ENCODE assay signal across 1 cellular context in the genomic region with DNA sequence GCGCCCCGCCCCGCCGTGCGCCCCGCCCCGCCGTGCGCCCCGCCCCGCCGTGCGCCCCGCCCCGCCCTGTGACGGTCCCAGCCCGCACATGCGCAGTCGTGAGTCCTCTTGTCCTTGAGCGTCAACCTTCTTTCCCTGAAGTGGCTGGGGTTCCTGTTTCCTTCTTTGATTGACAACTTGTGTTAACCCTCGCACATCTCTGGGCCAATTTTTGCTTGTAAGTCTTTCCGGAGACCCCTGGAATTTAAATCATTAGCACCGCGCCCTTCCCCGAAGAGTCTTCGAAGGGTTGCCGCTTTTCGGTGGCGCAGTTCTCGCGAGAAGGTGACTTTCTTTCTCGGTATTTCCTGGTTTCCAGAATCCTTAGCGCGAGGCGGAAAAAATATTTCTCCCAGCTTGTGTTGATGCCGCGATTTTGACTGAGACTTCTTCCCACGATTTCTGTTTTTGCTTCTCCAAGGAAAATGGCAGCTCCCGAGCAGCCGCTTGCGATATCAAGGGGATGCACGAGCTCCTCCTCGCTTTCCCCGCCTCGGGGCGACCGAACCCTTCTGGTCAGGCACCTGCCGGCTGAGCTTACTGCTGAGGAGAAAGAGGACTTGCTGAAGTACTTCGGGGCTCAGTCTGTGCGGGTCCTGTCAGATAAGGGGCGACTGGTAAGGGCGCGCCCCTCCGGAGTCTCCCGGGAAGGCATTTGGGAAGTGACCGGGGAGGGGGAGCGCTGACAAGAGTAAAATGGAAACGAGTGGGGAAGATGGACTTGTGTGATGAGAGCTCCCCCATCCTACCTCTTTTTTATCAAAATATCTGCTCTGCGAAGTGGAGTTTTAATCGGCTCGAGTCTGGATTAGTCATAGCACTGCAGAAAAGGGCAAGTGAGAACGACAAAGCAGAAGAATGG.
A peak's percentile ranks its signal among the peaks of the same experiment; 100 is the strongest.
TF ChIP-seq lines count a peak whose summit lies in the region.

A gene with protein sequence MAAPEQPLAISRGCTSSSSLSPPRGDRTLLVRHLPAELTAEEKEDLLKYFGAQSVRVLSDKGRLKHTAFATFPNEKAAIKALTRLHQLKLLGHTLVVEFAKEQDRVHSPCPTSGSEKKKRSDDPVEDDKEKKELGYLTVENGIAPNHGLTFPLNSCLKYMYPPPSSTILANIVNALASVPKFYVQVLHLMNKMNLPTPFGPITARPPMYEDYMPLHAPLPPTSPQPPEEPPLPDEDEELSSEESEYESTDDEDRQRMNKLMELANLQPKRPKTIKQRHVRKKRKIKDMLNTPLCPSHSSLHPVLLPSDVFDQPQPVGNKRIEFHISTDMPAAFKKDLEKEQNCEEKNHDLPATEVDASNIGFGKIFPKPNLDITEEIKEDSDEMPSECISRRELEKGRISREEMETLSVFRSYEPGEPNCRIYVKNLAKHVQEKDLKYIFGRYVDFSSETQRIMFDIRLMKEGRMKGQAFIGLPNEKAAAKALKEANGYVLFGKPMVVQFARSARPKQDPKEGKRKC (plus strand): TSS at position 93 of the 901 bp plus-strand sequence. CDS start 372 bp downstream, at position 465.

TF ChIP-seq in A549, 52 proteins besides CTCF, POLR2A, EP300 and RAD21 (continued from another document):
- TF ChIP-seq, protein P1, sequence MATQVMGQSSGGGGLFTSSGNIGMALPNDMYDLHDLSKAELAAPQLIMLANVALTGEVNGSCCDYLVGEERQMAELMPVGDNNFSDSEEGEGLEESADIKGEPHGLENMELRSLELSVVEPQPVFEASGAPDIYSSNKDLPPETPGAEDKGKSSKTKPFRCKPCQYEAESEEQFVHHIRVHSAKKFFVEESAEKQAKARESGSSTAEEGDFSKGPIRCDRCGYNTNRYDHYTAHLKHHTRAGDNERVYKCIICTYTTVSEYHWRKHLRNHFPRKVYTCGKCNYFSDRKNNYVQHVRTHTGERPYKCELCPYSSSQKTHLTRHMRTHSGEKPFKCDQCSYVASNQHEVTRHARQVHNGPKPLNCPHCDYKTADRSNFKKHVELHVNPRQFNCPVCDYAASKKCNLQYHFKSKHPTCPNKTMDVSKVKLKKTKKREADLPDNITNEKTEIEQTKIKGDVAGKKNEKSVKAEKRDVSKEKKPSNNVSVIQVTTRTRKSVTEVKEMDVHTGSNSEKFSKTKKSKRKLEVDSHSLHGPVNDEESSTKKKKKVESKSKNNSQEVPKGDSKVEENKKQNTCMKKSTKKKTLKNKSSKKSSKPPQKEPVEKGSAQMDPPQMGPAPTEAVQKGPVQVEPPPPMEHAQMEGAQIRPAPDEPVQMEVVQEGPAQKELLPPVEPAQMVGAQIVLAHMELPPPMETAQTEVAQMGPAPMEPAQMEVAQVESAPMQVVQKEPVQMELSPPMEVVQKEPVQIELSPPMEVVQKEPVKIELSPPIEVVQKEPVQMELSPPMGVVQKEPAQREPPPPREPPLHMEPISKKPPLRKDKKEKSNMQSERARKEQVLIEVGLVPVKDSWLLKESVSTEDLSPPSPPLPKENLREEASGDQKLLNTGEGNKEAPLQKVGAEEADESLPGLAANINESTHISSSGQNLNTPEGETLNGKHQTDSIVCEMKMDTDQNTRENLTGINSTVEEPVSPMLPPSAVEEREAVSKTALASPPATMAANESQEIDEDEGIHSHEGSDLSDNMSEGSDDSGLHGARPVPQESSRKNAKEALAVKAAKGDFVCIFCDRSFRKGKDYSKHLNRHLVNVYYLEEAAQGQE (IDR thresholded peaks at IDR 0.05) = peak; percentile 96
- TF ChIP-seq EHMT2 (IDR thresholded peaks at IDR 0.05; ENCODE audit: low read depth) (no peak), EHF (CRISPR knock-in tag; IDR thresholded peaks at IDR 0.05) (no peak), ZFP36 (IDR thresholded peaks at IDR 0.05; ENCODE audit: borderline replicate concordance, partially characterized antibody) (no peak), HOXB5 (CRISPR knock-in tag; IDR thresholded peaks at IDR 0.05) (no peak), BHLHE40 (IDR thresholded peaks at IDR 0.05; ENCODE audit: low read depth, low read length) (no peak), FOSL2 (IDR thresholded peaks at IDR 0.05) (no peak), FOSL2 (CRISPR knock-in tag; IDR thresholded peaks at IDR 0.05) (no peak), TP53 (CRISPR knock-in tag; IDR thresholded peaks at IDR 0.05) (no peak), ZNF302 (CRISPR knock-in tag; IDR thresholded peaks at IDR 0.05) (no peak), CEBPB (IDR thresholded peaks at IDR 0.05) (no peak), NFE2L2 (conservative IDR thresholded peaks at IDR 0.05; ENCODE audit: low read length) (no peak), PHF8 (IDR thresholded peaks at IDR 0.05; ENCODE audit: borderline replicate concordance, low read depth) (peak; percentile 36; the same call in 1 of the 2 replicates), JUN (IDR thresholded peaks at IDR 0.05) (peak in 1 of 2 experiments; percentile 54; a peak in 2 of 5 replicates), NR3C1 (IDR thresholded peaks at IDR 0.05) (no peak), HOXB13 (CRISPR knock-in tag; IDR thresholded peaks at IDR 0.05; ENCODE audit: low read depth) (no peak), HEYL (CRISPR knock-in tag; IDR thresholded peaks at IDR 0.05) (no peak), MAFK (IDR thresholded peaks at IDR 0.05; ENCODE audit: partially characterized antibody) (no peak), RFX5 (IDR thresholded peaks at IDR 0.05) (no peak), MYC (IDR thresholded peaks at IDR 0.05; ENCODE audit: borderline replicate concordance, low read length) (no peak)
- TF ChIP-seq, protein P2, sequence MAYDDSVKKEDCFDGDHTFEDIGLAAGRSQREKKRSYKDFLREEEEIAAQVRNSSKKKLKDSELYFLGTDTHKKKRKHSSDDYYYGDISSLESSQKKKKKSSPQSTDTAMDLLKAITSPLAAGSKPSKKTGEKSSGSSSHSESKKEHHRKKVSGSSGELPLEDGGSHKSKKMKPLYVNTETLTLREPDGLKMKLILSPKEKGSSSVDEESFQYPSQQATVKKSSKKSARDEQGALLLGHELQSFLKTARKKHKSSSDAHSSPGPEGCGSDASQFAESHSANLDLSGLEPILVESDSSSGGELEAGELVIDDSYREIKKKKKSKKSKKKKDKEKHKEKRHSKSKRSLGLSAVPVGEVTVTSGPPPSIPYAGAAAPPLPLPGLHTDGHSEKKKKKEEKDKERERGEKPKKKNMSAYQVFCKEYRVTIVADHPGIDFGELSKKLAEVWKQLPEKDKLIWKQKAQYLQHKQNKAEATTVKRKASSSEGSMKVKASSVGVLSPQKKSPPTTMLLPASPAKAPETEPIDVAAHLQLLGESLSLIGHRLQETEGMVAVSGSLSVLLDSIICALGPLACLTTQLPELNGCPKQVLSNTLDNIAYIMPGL (CRISPR knock-in tag; IDR thresholded peaks at IDR 0.05; ENCODE audit: borderline replicate concordance) = no peak
- TF ChIP-seq, protein P3, sequence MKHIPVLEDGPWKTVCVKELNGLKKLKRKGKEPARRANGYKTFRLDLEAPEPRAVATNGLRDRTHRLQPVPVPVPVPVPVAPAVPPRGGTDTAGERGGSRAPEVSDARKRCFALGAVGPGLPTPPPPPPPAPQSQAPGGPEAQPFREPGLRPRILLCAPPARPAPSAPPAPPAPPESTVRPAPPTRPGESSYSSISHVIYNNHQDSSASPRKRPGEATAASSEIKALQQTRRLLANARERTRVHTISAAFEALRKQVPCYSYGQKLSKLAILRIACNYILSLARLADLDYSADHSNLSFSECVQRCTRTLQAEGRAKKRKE (CRISPR knock-in tag; IDR thresholded peaks at IDR 0.05; ENCODE audit: low read depth) = no peak
- TF ChIP-seq, protein P4, sequence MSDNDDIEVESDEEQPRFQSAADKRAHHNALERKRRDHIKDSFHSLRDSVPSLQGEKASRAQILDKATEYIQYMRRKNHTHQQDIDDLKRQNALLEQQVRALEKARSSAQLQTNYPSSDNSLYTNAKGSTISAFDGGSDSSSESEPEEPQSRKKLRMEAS (IDR thresholded peaks at IDR 0.05) = peak; percentile 54
- TF ChIP-seq, protein P5, sequence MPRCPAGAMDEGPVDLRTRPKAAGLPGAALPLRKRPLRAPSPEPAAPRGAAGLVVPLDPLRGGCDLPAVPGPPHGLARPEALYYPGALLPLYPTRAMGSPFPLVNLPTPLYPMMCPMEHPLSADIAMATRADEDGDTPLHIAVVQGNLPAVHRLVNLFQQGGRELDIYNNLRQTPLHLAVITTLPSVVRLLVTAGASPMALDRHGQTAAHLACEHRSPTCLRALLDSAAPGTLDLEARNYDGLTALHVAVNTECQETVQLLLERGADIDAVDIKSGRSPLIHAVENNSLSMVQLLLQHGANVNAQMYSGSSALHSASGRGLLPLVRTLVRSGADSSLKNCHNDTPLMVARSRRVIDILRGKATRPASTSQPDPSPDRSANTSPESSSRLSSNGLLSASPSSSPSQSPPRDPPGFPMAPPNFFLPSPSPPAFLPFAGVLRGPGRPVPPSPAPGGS (IDR thresholded peaks at IDR 0.05) = peak; percentile 53; the same call in 1 of the 3 replicates
